15 cellular contexts compared by ENCODE assay signal in the genomic region with DNA sequence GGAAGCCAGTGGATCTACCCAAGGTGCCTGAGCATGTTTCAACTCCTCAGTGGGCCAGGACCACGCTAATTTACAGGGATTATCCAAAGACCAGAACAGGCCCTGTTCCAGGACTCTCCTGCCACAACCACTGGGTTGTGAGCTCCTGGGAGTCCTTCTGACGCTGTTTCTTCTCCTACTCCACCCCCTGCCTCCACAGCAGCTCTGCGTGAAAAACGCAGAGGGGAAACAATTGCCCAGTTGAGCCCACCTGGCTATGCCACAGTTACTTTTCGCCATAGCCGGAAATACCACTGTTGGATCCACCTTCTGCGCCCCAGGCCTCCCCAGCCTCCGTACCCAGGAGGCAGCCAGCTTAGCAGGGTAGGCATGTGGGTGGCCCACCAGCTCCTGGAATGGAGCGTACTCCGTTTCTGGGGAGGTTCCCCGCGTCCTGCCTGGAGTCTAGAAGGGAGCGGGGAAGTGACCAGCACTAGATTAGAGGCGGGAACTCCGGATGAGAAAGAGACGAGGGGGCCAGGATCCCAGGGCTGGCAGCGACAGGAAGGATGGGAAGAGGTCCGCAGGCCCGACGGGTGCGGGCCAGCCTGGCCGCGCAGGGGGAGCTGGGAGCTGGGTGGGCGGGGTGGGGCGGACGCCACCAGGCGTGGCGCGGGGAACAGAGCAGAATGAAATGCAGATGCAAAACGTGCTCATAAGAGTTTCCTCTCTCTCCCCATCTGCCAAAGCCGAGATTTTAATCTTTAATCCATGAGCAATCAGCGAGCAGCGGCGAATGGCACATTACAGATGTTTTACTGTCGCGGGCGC. TPM values are rescaled to one million over a fixed set of nuclear protein-coding genes. Genes with fewer than 3 reads are reported as not detected.
DNase-seq lines count a peak whose midpoint lies in the region; ATAC-seq, FAIRE-seq and TF ChIP-seq lines count a peak whose summit lies in the region.
"Had no signal": no experiment of that assay in that cellular context is flagged by ENCODE, and none has a peak within 500 bp of the region (broad histone marks: within the 10 kb centered on the region; RNA-seq: fewer than 3 reads in every experiment).

No MANE protein-coding gene starts in this region.

- H3K9me3 ChIP-seq in breast epithelium (no peaks in the 10 kb centered on the region), astrocyte (ENCODE audit: insufficient read depth, low read depth, low read length) (no peaks in the 10 kb centered on the region)
- H3K9me3 ChIP-seq: body of pancreas had no signal

- no peaks in the 10 kb centered on the region for H4K20me1 ChIP-seq in astrocyte (ENCODE audit: insufficient read depth, low read length)

- intact Hi-C loops in breast epithelium (cut with DNase I; ENCODE audit: low total_unique reads) (no loop called here), MCF 10A (cut with micrococcal nuclease) (no loop called here)

- no peak for ATAC-seq in stimulated activated naive B cell treated with anti-CD40 and anti-IgM and Interleukin-4, amounts not matched to agents 10 μg/mL and 1 μg/mL and 100 μg/mL, for 72 hours (replicated peaks)
- ATAC-seq: activated T-cell treated with anti-CD3 and anti-CD28 coated beads, Interleukin-2, amount 50 U/mL, for 4 hours; body of pancreas; natural killer cell had no signal

- H3K36me3 ChIP-seq in breast epithelium (no peaks in the 10 kb centered on the region), astrocyte (ENCODE audit: insufficient read depth, low read length) (no peaks in the 10 kb centered on the region)

- FAIRE-seq in astrocyte (lab: Jason Lieb, UNC), result no peak

- peaks cover 4 to 91% of the 10 kb centered on the region in 2 donors for H3K27me3 ChIP-seq in breast epithelium
- peaks cover 83% of the 10 kb centered on the region for H3K27me3 ChIP-seq in astrocyte (ENCODE audit: insufficient read depth, low read length)

- no peak for DNase-seq in breast epithelium (ENCODE audit: low spot score in 2 of 2)
- DNase-seq in MCF 10A (ENCODE audit: unreplicated experiment), result no peak
- DNase-seq in astrocyte (ENCODE audit: low read depth), result no peak
- peak; percentile 57 for DNase-seq in kidney tubule cell (ENCODE audit: low spot score)
- no peak for DNase-seq in stimulated activated naive B cell treated with anti-CD40 and anti-IgM and Interleukin-4, amounts not matched to agents 10 μg/mL and 1 μg/mL and 100 μg/mL, for 72 hours
- DNase-seq in activated CD4-positive, CD25-positive, alpha-beta regulatory T cell treated with anti-CD3 and anti-CD28 coated beads, Interleukin-2, amount 50 U/mL, for 72 hours, result no peak
- no peak for DNase-seq in pons (ENCODE audit: low spot score)
- DNase-seq in NCI-H1092 (lab: John Stamatoyannopoulos, UW), result no peak
- DNase-seq: activated CD4-positive, CD25-positive, alpha-beta regulatory T cell; activated T-cell treated with anti-CD3 and anti-CD28 coated beads, Interleukin-2, amount 50 U/mL, for 4 hours; body of pancreas; natural killer cell; NCI-H1436 treated with DMSO at 0.1 percent for 48 hours; stimulated activated CD4-positive, alpha-beta T cell treated with anti-CD3 and anti-CD28 coated beads, Interleukin-15, amount 100 ng/mL, for 24 hours had no signal

- H3K27ac ChIP-seq in breast epithelium (no peak overlapping the region), astrocyte (ENCODE audit: low read depth, low read length) (no peak overlapping the region)
- H3K27ac ChIP-seq: body of pancreas, SK-N-MC had no signal

- H3K4me3 Mint-ChIP-seq in MCF 10A (ENCODE audit: unreplicated experiment) (no peak overlapping the region), astrocyte (ENCODE audit: unreplicated experiment) (no peak overlapping the region)
- peak overlapping the region; percentile 60 to 70 for H3K4me3 Mint-ChIP-seq in stimulated activated naive B cell treated with anti-CD40 and anti-IgM and Interleukin-4, amounts not matched to agents 10 μg/mL and 1 μg/mL and 100 μg/mL, for 72 hours
- H3K4me3 Mint-ChIP-seq: activated T-cell treated with anti-CD3 and anti-CD28 coated beads, Interleukin-2, amount 50 U/mL, for 4 hours; natural killer cell had no signal

- BruUV-seq in MCF 10A (replicated peaks; lab: Mats Ljungman, UMichigan), result no TSS peak

- H3K27me3 Mint-ChIP-seq in MCF 10A (ENCODE audit: insufficient read depth, unreplicated experiment), result peaks cover 82% of the 10 kb centered on the region
- H3K27me3 Mint-ChIP-seq in astrocyte (ENCODE audit: low read depth, unreplicated experiment), result peaks cover 88% of the 10 kb centered on the region
- peaks cover 77 to 93% of the 10 kb centered on the region in 2 donors for H3K27me3 Mint-ChIP-seq in stimulated activated naive B cell treated with anti-CD40 and anti-IgM and Interleukin-4, amounts not matched to agents 10 μg/mL and 1 μg/mL and 100 μg/mL, for 72 hours

- TF ChIP-seq CTCF in breast epithelium (IDR thresholded peaks at IDR 0.05) (no peak), MCF 10A (IDR thresholded peaks at IDR 0.05; ENCODE audit: unreplicated experiment) (no peak), astrocyte (IDR thresholded peaks at IDR 0.05; ENCODE audit: insufficient read depth, low read depth, low read length) (no peak)

- peak overlapping the region in 2 of 3 donors; percentile 26 to 54 for H3K4me3 ChIP-seq in breast epithelium
- no peak overlapping the region for H3K4me3 ChIP-seq in astrocyte (ENCODE audit: insufficient read depth, low read depth, low read length)
- H3K4me3 ChIP-seq: body of pancreas, SK-N-MC had no signal

- peaks cover 0 to 7% of the 10 kb centered on the region in 2 donors for H3K4me1 ChIP-seq in breast epithelium
- no peaks in the 10 kb centered on the region for H3K4me1 ChIP-seq in astrocyte (ENCODE audit: insufficient read depth, low read length)

- peak overlapping the region; percentile 18 for H2AFZ ChIP-seq in astrocyte (ENCODE audit: low read depth, low read length)

- H3K36me3 Mint-ChIP-seq in MCF 10A (ENCODE audit: insufficient read depth, unreplicated experiment) (no peaks in the 10 kb centered on the region), astrocyte (ENCODE audit: low read depth, unreplicated experiment) (peaks cover 2% of the 10 kb centered on the region)
- H3K36me3 Mint-ChIP-seq in stimulated activated naive B cell treated with anti-CD40 and anti-IgM and Interleukin-4, amounts not matched to agents 10 μg/mL and 1 μg/mL and 100 μg/mL, for 72 hours, result peaks cover 0 to 4% of the 10 kb centered on the region in 2 donors

- H3K9ac ChIP-seq in astrocyte (ENCODE audit: low read length), result no peak overlapping the region

- H3K79me2 ChIP-seq in astrocyte (ENCODE audit: insufficient read depth, low read length), result no peaks in the 10 kb centered on the region

- peak overlapping the region; percentile 54 for H3K4me2 ChIP-seq in astrocyte (ENCODE audit: low read length)

- TF ChIP-seq POLR2A in breast epithelium (IDR thresholded peaks at IDR 0.05), result no peak

- no peaks in the 10 kb centered on the region for H3K9me3 Mint-ChIP-seq in MCF 10A (ENCODE audit: unreplicated experiment)
- H3K9me3 Mint-ChIP-seq in astrocyte (ENCODE audit: unreplicated experiment), result peaks cover 26% of the 10 kb centered on the region
- peaks cover 0 to 4% of the 10 kb centered on the region in 2 donors for H3K9me3 Mint-ChIP-seq in stimulated activated naive B cell treated with anti-CD40 and anti-IgM and Interleukin-4, amounts not matched to agents 10 μg/mL and 1 μg/mL and 100 μg/mL, for 72 hours
- H3K9me3 Mint-ChIP-seq: activated T-cell treated with anti-CD3 and anti-CD28 coated beads, Interleukin-2, amount 50 U/mL, for 4 hours; natural killer cell had no signal

- H3K27ac Mint-ChIP-seq in MCF 10A (ENCODE audit: low read depth, unreplicated experiment) (no peak overlapping the region), astrocyte (ENCODE audit: unreplicated experiment) (no peak overlapping the region)
- H3K27ac Mint-ChIP-seq in stimulated activated naive B cell treated with anti-CD40 and anti-IgM and Interleukin-4, amounts not matched to agents 10 μg/mL and 1 μg/mL and 100 μg/mL, for 72 hours, result no peak overlapping the region
- H3K27ac Mint-ChIP-seq: natural killer cell had no signal

- POLR2A ChIA-PET in MCF 10A (lab: Yijun Ruan, JAX), result no interaction called here

- CTCF ChIA-PET in MCF 10A (lab: Yijun Ruan, JAX), result interaction anchor here (0.8 kb wide), 1 partner anchor 30 kb away, joined by 3 read pairs; no protein-coding TSS in a partner anchor

- H3K4me1 Mint-ChIP-seq in MCF 10A (ENCODE audit: insufficient read depth, unreplicated experiment) (no peaks in the 10 kb centered on the region), astrocyte (ENCODE audit: low read depth, unreplicated experiment) (no peaks in the 10 kb centered on the region)
- H3K4me1 Mint-ChIP-seq in stimulated activated naive B cell treated with anti-CD40 and anti-IgM and Interleukin-4, amounts not matched to agents 10 μg/mL and 1 μg/mL and 100 μg/mL, for 72 hours, result peaks cover 9 to 15% of the 10 kb centered on the region in 2 donors

RNA-seq across cellular contexts. Expression of gene PAX2, which starts 32.1 kb away (rescaled TPM):
- under 1 TPM in 1 of 3 donors, not detected in 2; under 0.01 TPM for total RNA-seq in breast epithelium
- total RNA-seq in MCF 10A (2022), result not detected in 2 replicates
- 0.23 and 0.60 TPM in 2 replicates for total RNA-seq in astrocyte
- total RNA-seq: activated T-cell treated with anti-CD3 and anti-CD28 coated beads, Interleukin-2, amount 50 U/mL, for 4 hours; natural killer cell had no signal

Comparison
In these comparisons a context has a peak if more than half of its experiments do, and no peak if none do; other contexts are left out.
1. H3K4me3 Mint-ChIP-seq: peak in stimulated activated naive B cell treated with anti-CD40 and anti-IgM and Interleukin-4, amounts not matched to agents 10 μg/mL and 1 μg/mL and 100 μg/mL, for 72 hours (2 of 2); none in MCF 10A (single experiment) and astrocyte (single experiment).